13 cellular contexts compared by ENCODE assay signal in the genomic region with DNA sequence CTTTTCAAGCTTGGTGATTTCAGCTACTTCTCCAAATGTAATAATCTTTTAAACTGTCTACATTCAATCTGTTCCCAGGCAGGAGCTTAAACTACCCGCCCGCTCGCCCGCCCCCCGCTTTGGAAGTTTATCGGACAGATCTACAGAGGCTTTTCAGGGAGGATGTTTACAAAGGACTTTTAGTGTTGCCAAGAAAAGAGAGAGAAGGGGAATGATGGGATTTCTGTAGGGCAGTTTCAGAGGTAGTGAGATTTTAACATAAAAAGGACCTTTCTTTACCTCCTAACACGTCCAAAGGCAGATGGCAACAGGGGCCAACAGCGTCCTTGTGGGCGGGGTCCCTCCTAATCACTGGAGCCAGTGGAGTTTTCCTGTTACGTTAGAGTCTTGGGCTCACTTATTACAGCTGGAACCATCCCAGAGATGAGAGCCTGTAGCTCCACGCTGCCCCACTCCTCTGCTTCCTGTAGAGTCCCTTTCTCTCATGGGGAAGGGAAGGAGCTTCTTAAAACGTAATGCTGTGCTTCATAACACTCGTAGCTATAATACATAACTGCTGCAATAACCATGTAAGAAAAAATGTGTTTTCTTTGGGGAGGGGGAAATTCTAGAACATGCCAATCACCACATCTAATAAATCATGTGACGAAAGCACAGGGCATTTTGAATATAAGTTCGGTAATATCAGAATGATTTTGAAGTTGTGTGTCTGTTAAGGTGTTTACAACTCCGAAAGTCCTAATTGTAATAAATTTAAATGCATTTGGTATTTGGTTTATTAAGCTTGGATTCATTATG. TPM values are rescaled to one million over a fixed set of nuclear protein-coding genes. Genes with fewer than 3 reads are reported as not detected.
DNase-seq lines count a peak whose midpoint lies in the region; ATAC-seq, FAIRE-seq and TF ChIP-seq lines count a peak whose summit lies in the region.
"Had no signal": no experiment of that assay in that cellular context is flagged by ENCODE, and none has a peak within 500 bp of the region (broad histone marks: within the 10 kb centered on the region; RNA-seq: fewer than 3 reads in every experiment).

No MANE protein-coding gene starts in this region.

- H3K4me1 ChIP-seq in H1 (replicated peaks in 1 of 4; ENCODE audit: control insufficient read depth in 3 of 4, insufficient read depth in 4 of 4, low read length in 3 of 4), result peaks cover 0 to 16% (median 4%) of the 10 kb centered on the region in 4 experiments; a peak in 4 of 7 replicates
- H3K4me1 ChIP-seq in mesodermal cell (ENCODE audit: control insufficient read depth, insufficient read depth, low read length, poor library complexity, severe bottlenecking), result peaks cover 26% of the 10 kb centered on the region

- CTCF ChIA-PET in H1 (lab: Charles Lee; ENCODE audit: partially characterized antibody), result interaction anchor here (0.7 to 3.2 kb wide), 29 partner anchors 9 to 400 kb away, joined by 3 to 18 read pairs (median 4); no protein-coding TSS in a partner anchor
- CTCF ChIA-PET in activated CD8-positive, alpha-beta T cell treated with anti-CD3 and anti-CD28 coated beads for 36 hours (lab: Charles Lee), result interaction anchor here (0.6 to 1.0 kb wide), 3 partner anchors 149 to 202 kb away, joined by 3 to 5 read pairs (median 3); no protein-coding TSS in a partner anchor

- H3K9me3 Mint-ChIP-seq in activated CD8-positive, alpha-beta T cell treated with anti-CD3 and anti-CD28 coated beads for 36 hours, result no peaks in the 10 kb centered on the region
- H3K9me3 Mint-ChIP-seq: activated T-cell treated with anti-CD3 and anti-CD28 coated beads, Interleukin-2, amount 50 U/mL, for 24 hours had no signal

- H3K4me3 ChIP-seq in H1 (ENCODE audit: extremely low read depth in 1 of 4, insufficient read depth in 2 of 4, low read depth in 3 of 4, low read length in 4 of 4), result no peak overlapping the region
- H3K4me3 ChIP-seq in mesodermal cell (ENCODE audit: extremely low read depth, insufficient read depth, low read length, poor library complexity, severe bottlenecking), result no peak overlapping the region
- no peak overlapping the region for H3K4me3 ChIP-seq in brain microvascular endothelial cell (ENCODE audit: low read depth, low read length)

- peaks cover 19% of the 10 kb centered on the region for H3K27me3 Mint-ChIP-seq in activated CD8-positive, alpha-beta T cell treated with anti-CD3 and anti-CD28 coated beads for 36 hours

- H3K27ac Mint-ChIP-seq in activated CD8-positive, alpha-beta T cell treated with anti-CD3 and anti-CD28 coated beads for 36 hours, result no peak overlapping the region
- H3K27ac Mint-ChIP-seq: activated T-cell treated with anti-CD3 and anti-CD28 coated beads, Interleukin-2, amount 50 U/mL, for 24 hours had no signal

- H2BK20ac ChIP-seq in H1 (ENCODE audit: low read length), result no peak overlapping the region

- no peak for FAIRE-seq in H1 (lab: Jason Lieb, UNC)
- FAIRE-seq: TTC549 had no signal

- H4K8ac ChIP-seq in H1 (ENCODE audit: extremely low read depth, insufficient read depth, low read length), result no peak overlapping the region

- in situ Hi-C loops in brain microvascular endothelial cell (cut with HindIII; ENCODE audit: low pct_ligation_motif_present, low sequenced_read_pairs), result no loop called here

- H4K20me1 ChIP-seq in H1 (replicated peaks in 1 of 2; ENCODE audit: control insufficient read depth in 1 of 2, insufficient read depth in 2 of 2, low read length in 2 of 2), result no peaks in the 10 kb centered on the region

- 71% methylated on average over 16 of the region's 16 CpGs; no CpG with 5 or more reads in 1 of the 2 experiments for WGBS in H1 (ENCODE audit: extremely low coverage in 1 of 2, insufficient coverage in 1 of 2, insufficient read length in 1 of 2, insufficient replicate concordance in 2 of 2, low coverage in 1 of 2, low lambda C conversion rate in 2 of 2, missing lambda C conversion rate in 1 of 2), 2 experiments
- 51 to 77% methylated on average over 7 to 10 of the region's 16 CpGs for WGBS in mesodermal cell (ENCODE audit: insufficient coverage in 2 of 2), 2 experiments

- no peak overlapping the region for H4K91ac ChIP-seq in H1 (replicated peaks; ENCODE audit: insufficient read length, low read length)

- TF ChIP-seq EP300 in H1 (IDR thresholded peaks at IDR 0.05; ENCODE audit: borderline replicate concordance in 1 of 2, low read depth in 2 of 2, low read length in 2 of 2), result no peak

- no peak overlapping the region for H2BK12ac ChIP-seq in H1 (ENCODE audit: low read depth, low read length)

- no peak overlapping the region for H4K5ac ChIP-seq in H1 (ENCODE audit: insufficient read length, low read depth, low read length)

- no peak overlapping the region for H3K4ac ChIP-seq in H1 (replicated peaks; ENCODE audit: insufficient read length, low read depth, low read length)

- H3K79me1 ChIP-seq in H1 (ENCODE audit: low read depth, low read length), result no peaks in the 10 kb centered on the region

- POLR2A ChIA-PET in H1 (lab: Charles Lee; ENCODE audit: partially characterized antibody), result interaction anchor here (2.2 kb wide), 1 partner anchor 30 kb away, joined by 9 read pairs; the partner anchor contains the start of gene HES1
- POLR2A ChIA-PET in activated CD8-positive, alpha-beta T cell treated with anti-CD3 and anti-CD28 coated beads for 36 hours (lab: Charles Lee), result no interaction called here

- no peak overlapping the region for H2BK5ac ChIP-seq in H1 (ENCODE audit: low read depth, low read length)

- no peak overlapping the region for H3K23ac ChIP-seq in H1 (ENCODE audit: insufficient read length)

- TF ChIP-seq RAD21 in H1 (IDR thresholded peaks at IDR 0.05 in 1 of 2, conservative IDR thresholded peaks at IDR 0.05 in 1 of 2; ENCODE audit: low read depth in 2 of 2, low read length in 2 of 2), result no peak

- no peaks in the 10 kb centered on the region for H3K4me1 Mint-ChIP-seq in activated CD8-positive, alpha-beta T cell treated with anti-CD3 and anti-CD28 coated beads for 36 hours (ENCODE audit: low read depth)

- no peak overlapping the region for H2BK120ac ChIP-seq in H1 (replicated peaks; ENCODE audit: low read depth, low read length)

- no peaks in the 10 kb centered on the region for H3K79me2 ChIP-seq in H1 (ENCODE audit: control insufficient read depth in 1 of 2, insufficient read depth in 2 of 2, low read length in 2 of 2)

- ATAC-seq in Right ventricle myocardium inferior, result peak; percentile 68
- no peak for ATAC-seq in HG03135 (IDR thresholded peaks at IDR 0.05; ENCODE audit: unreplicated experiment)
- ATAC-seq in activated CD8-positive, alpha-beta T cell treated with anti-CD3 and anti-CD28 coated beads for 36 hours, result no peak

- no peak overlapping the region for H2AFZ ChIP-seq in H1 (ENCODE audit: low read length)

- no peak overlapping the region for H2AK5ac ChIP-seq in H1 (ENCODE audit: low read depth, low read length)

- no peaks in the 10 kb centered on the region for H3K36me3 Mint-ChIP-seq in activated CD8-positive, alpha-beta T cell treated with anti-CD3 and anti-CD28 coated beads for 36 hours (ENCODE audit: low read depth)

- H3K27me3 ChIP-seq in H1 (replicated peaks in 1 of 4; ENCODE audit: control insufficient read depth in 3 of 4, extremely low read depth in 1 of 4, insufficient read depth in 3 of 4, low read length in 3 of 4) (no peaks in the 10 kb centered on the region; a peak in 1 of 7 replicates), brain microvascular endothelial cell (replicated peaks) (peaks cover 79% of the 10 kb centered on the region)

- no peak overlapping the region for H2BK15ac ChIP-seq in H1 (ENCODE audit: low read length)

- no peak overlapping the region for H3K56ac ChIP-seq in H1 (replicated peaks; ENCODE audit: insufficient read length, low read depth, low read length)

- intact Hi-C loops in Right ventricle myocardium inferior (cut with DNase I), result loop anchor here (5.0 kb wide), 1 partner anchor 150 kb away; no protein-coding TSS in a partner anchor
- intact Hi-C loops in cardiac septum (cut with DNase I), result no loop called here
- intact Hi-C loops in activated CD8-positive, alpha-beta T cell treated with anti-CD3 and anti-CD28 coated beads for 36 hours (cut with micrococcal nuclease), result no loop called here

- no peak overlapping the region for H3K4me3 Mint-ChIP-seq in activated CD8-positive, alpha-beta T cell treated with anti-CD3 and anti-CD28 coated beads for 36 hours
- H3K4me3 Mint-ChIP-seq: activated T-cell treated with anti-CD3 and anti-CD28 coated beads, Interleukin-2, amount 50 U/mL, for 24 hours had no signal

- H3K18ac ChIP-seq in H1 (ENCODE audit: extremely low read depth, low read length), result peak overlapping the region; percentile 62; the same call in 1 of the 2 replicates

- 0 out of 4 replicates have a peak overlapping the region, but pooled peaks of 1 of the 2 experiments have one; percentile 4 for H3K4me2 ChIP-seq in H1 (ENCODE audit: insufficient read depth in 1 of 2, low read depth in 2 of 2, low read length in 2 of 2)

- no peak overlapping the region for H3K27ac ChIP-seq in H1 (ENCODE audit: low read depth, low read length)
- H3K27ac ChIP-seq in mesodermal cell (ENCODE audit: low read depth, low read length, severe bottlenecking), result peak overlapping the region; percentile 83
- H3K27ac ChIP-seq in brain microvascular endothelial cell, result no peak overlapping the region

- H3K23me2 ChIP-seq in H1 (ENCODE audit: low read depth, low read length), result no peaks in the 10 kb centered on the region; the same call in 1 of the 2 replicates

- no peaks in the 10 kb centered on the region for H3K9me3 ChIP-seq in H1 (ENCODE audit: insufficient read depth in 2 of 2, low read depth in 1 of 2, low read length in 1 of 2)
- H3K9me3 ChIP-seq in mesodermal cell (ENCODE audit: control insufficient read depth, low read length), result no peaks in the 10 kb centered on the region

- TF ChIP-seq CTCF in H1 (IDR thresholded peaks at IDR 0.05; ENCODE audit: control extremely low read depth in 1 of 3, insufficient read depth in 1 of 3, low read depth in 1 of 3, low read length in 3 of 3) (no peak), GM10266 (IDR thresholded peaks at IDR 0.05; ENCODE audit: control insufficient read depth, insufficient read depth, low read depth, missing control alignments) (no peak), brain microvascular endothelial cell (IDR thresholded peaks at IDR 0.05; ENCODE audit: low read depth, low read length, missing control alignments) (no peak)
- no peak for TF ChIP-seq CTCF in activated CD8-positive, alpha-beta T cell treated with anti-CD3 and anti-CD28 coated beads for 36 hours (IDR thresholded peaks at IDR 0.05)

- H3K36me3 ChIP-seq in H1 (ENCODE audit: control insufficient read depth in 2 of 4, insufficient read depth in 4 of 4, low read length in 3 of 4) (no peaks in the 10 kb centered on the region), mesodermal cell (ENCODE audit: control insufficient read depth, insufficient read depth, low read length) (no peaks in the 10 kb centered on the region), brain microvascular endothelial cell (replicated peaks) (no peaks in the 10 kb centered on the region)

- DNase-seq in Right ventricle myocardium inferior (ENCODE audit: missing footprints) (no peak), cardiac septum (ENCODE audit: low spot score) (no peak), H1 (ENCODE audit: low read depth in 1 of 2, low spot score in 2 of 2) (no peak), GM10266 (ENCODE audit: extremely low spot score) (no peak), brain microvascular endothelial cell (no peak)
- no peak for DNase-seq in activated CD8-positive, alpha-beta T cell treated with anti-CD3 and anti-CD28 coated beads for 36 hours
- DNase-seq: ACHN; activated T-cell treated with anti-CD3 and anti-CD28 coated beads, Interleukin-2, amount 50 U/mL, for 24 hours; GOT3; stimulated activated CD4-positive, alpha-beta T cell treated with anti-CD3 and anti-CD28 coated beads, Interleukin-1b, Interleukin-23, amount 100 ng/mL, for 48 hours had no signal

- no peak for TF ChIP-seq POLR2A in H1 (IDR thresholded peaks at IDR 0.05; ENCODE audit: control extremely low read depth in 1 of 2, low read depth in 2 of 2, low read length in 2 of 2)

- H3K14ac ChIP-seq in H1 (ENCODE audit: insufficient read length), result no peak overlapping the region

- H3K9ac ChIP-seq in H1 (replicated peaks in 1 of 4; ENCODE audit: extremely low read depth in 1 of 4, low read depth in 3 of 4, low read length in 3 of 4), result no peak overlapping the region

RNA-seq across cellular contexts. Expression of gene HES1, which starts 30.9 kb away (rescaled TPM):
- total RNA-seq in Right ventricle myocardium inferior (11.4 TPM), cardiac septum (24.4 TPM)
- total RNA-seq in H1 (2021; fragmentation: NEBNext Ultra II Directional; extraction: Animal tissue kit (Norgen Biotek cat#: 25700)), result 12.2 and 12.9 TPM in 2 replicates
- 7.9 and 9.9 TPM in 2 replicates for polyA plus RNA-seq in H1 (2011; rRNA removed)
- 8.8 TPM for polyA plus RNA-seq in H1 (2011; cell fraction: cytosol; rRNA removed)
- 12.0 TPM for polyA plus RNA-seq in H1 (2011; cell fraction: nucleus; rRNA removed)
- polyA plus RNA-seq in H1 (2012, experiment 1 of 2), result 9.3 to 13.8 TPM (median 11.0 TPM) in 4 replicates
- polyA plus RNA-seq in H1 (2012, experiment 2 of 2), result 14.2 TPM
- polyA plus RNA-seq in H1 (2013, experiment 1 of 2), result 16.5 TPM
- 15.9 TPM for polyA plus RNA-seq in H1 (2013, experiment 2 of 2)
- 4.8 and 5.7 TPM in 2 replicates for polyA minus RNA-seq in H1 (2011; rRNA and poly(A)+ RNA removed)
- polyA minus RNA-seq in H1 (2011; cell fraction: cytosol; rRNA and poly(A)+ RNA removed), result 17.6 TPM
- polyA minus RNA-seq in H1 (2011; cell fraction: nucleus; rRNA and poly(A)+ RNA removed), result 18.8 TPM
- polyA plus RNA-seq in mesodermal cell (2013, experiment 1 of 2), result 86.7 TPM
- polyA plus RNA-seq in mesodermal cell (2013, experiment 2 of 2), result 82.3 TPM
- not detected for total RNA-seq in activated CD8-positive, alpha-beta T cell treated with anti-CD3 and anti-CD28 coated beads for 36 hours

Comparison
In these comparisons a context has a peak if more than half of its experiments do, and no peak if none do; other contexts are left out.
1. RNA of gene HES1, which starts 30.9 kb away (total RNA-seq): 24.4 TPM in cardiac septum (single experiment), 12.2 to 12.9 TPM in H1 and 11.4 TPM in Right ventricle myocardium inferior (single experiment); not detected in activated CD8-positive, alpha-beta T cell treated with anti-CD3 and anti-CD28 coated beads for 36 hours; every median in the first group is over 10 times any median in the second.